In the genomic region with DNA sequence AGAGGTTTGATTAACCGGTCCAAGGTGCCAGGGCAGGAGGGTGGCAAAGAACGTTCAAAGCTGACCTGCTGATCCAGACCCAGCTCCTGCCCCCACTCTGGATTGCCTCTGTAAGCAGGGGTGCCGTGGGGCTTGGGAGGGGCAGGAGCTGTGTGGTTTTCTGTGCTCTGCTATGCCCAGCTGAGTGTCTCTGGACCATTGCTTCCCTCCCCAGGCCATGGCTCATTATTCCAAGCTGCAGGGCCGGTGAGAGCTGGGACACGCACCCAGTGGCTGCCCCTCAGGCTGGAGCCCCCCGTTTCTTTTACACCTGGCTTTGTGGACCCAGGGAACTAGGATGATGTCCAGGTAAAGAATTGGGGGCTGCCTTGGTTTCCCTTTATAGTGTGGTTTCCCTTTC, we compare ENCODE assay signal across 20 cellular contexts.
DNase-seq lines count a peak whose midpoint lies in the region; ATAC-seq, FAIRE-seq and TF ChIP-seq lines count a peak whose summit lies in the region.
"Had no signal": no experiment of that assay in that cellular context is flagged by ENCODE, and none has a peak within 500 bp of the region (broad histone marks: within the 10 kb centered on the region; RNA-seq: fewer than 3 reads in every experiment).

No MANE protein-coding gene starts in this region.

- H3K79me1 ChIP-seq in H1 (ENCODE audit: low read depth, low read length) (no peaks in the 10 kb centered on the region), neuronal stem cell (ENCODE audit: low read depth, low read length) (no peaks in the 10 kb centered on the region)

- H3K4ac ChIP-seq in H1 (replicated peaks; ENCODE audit: insufficient read length, low read depth, low read length) (no peak overlapping the region), neuronal stem cell (ENCODE audit: low read length) (no peak overlapping the region)

- no peaks in the 10 kb centered on the region for H3K4me1 Mint-ChIP-seq in activated CD8-positive, alpha-beta memory T cell treated with anti-CD3 and anti-CD28 coated beads, Interleukin-2, amount 10 ng/mL, durations not matched to agents 7 days and 5 days
- no peaks in the 10 kb centered on the region for H3K4me1 Mint-ChIP-seq in natural killer cell
- H3K4me1 Mint-ChIP-seq: CD4-positive, CD25-positive, alpha-beta regulatory T cell; CD8-positive, alpha-beta memory T cell had no signal

- ATAC-seq in activated CD8-positive, alpha-beta memory T cell treated with anti-CD3 and anti-CD28 coated beads, Interleukin-2, amount 10 ng/mL, durations not matched to agents 7 days and 5 days: no peak
- ATAC-seq in GM18505 (IDR thresholded peaks at IDR 0.05; ENCODE audit: unreplicated experiment): no peak
- no peak for ATAC-seq in natural killer cell
- ATAC-seq: A549, GM12878 had no signal

- H4K91ac ChIP-seq in H1 (replicated peaks; ENCODE audit: insufficient read length, low read length) (no peak overlapping the region), neuronal stem cell (ENCODE audit: low read depth, low read length, poor library complexity) (no peak overlapping the region)

- no peaks in the 10 kb centered on the region for H3K27me3 Mint-ChIP-seq in activated CD8-positive, alpha-beta memory T cell treated with anti-CD3 and anti-CD28 coated beads, Interleukin-2, amount 10 ng/mL, durations not matched to agents 7 days and 5 days
- no peaks in the 10 kb centered on the region for H3K27me3 Mint-ChIP-seq in natural killer cell (ENCODE audit: low read depth in 2 of 2)

- CTCF ChIA-PET in activated CD8-positive, alpha-beta memory T cell treated with anti-CD3 and anti-CD28 coated beads, Interleukin-2, amount 10 ng/mL, durations not matched to agents 7 days and 5 days (lab: Charles Lee): no interaction called here
- CTCF ChIA-PET in H1 (lab: Charles Lee; ENCODE audit: partially characterized antibody): interaction anchor here (0.8 to 1.5 kb wide), 2 partner anchors 29 to 278 kb away, joined by 3 read pairs; no protein-coding TSS in a partner anchor

- no peak overlapping the region for H3K56ac ChIP-seq in H1 (replicated peaks; ENCODE audit: insufficient read length, low read depth, low read length)

- DNase-seq in activated CD8-positive, alpha-beta memory T cell treated with anti-CD3 and anti-CD28 coated beads, Interleukin-2, amount 10 ng/mL, durations not matched to agents 7 days and 5 days: peak; percentile 22
- DNase-seq in activated CD8-positive, alpha-beta memory T cell treated with anti-CD3 and anti-CD28 coated beads for 24 hours: no peak
- DNase-seq in H1 (ENCODE audit: low read depth in 1 of 2, low spot score in 2 of 2) (no peak), neuronal stem cell (ENCODE audit: low spot score) (no peak), stomach (peak; percentile 10), natural killer cell (no peak), tibial nerve (ENCODE audit: low spot score in 2 of 2) (no peak)
- DNase-seq: CD4-positive, CD25-positive, alpha-beta regulatory T cell; CD8-positive, alpha-beta memory T cell; COR-L47; DMS 273 treated with DMSO at 0.1 percent for 48 hours; DMS53; DND-41 had no signal

- no peaks in the 10 kb centered on the region for H3K36me3 Mint-ChIP-seq in activated CD8-positive, alpha-beta memory T cell treated with anti-CD3 and anti-CD28 coated beads, Interleukin-2, amount 10 ng/mL, durations not matched to agents 7 days and 5 days
- H3K36me3 Mint-ChIP-seq in natural killer cell: no peaks in the 10 kb centered on the region
- H3K36me3 Mint-ChIP-seq: CD4-positive, CD25-positive, alpha-beta regulatory T cell; CD8-positive, alpha-beta memory T cell had no signal

- H3K9me3 ChIP-seq in H1 (ENCODE audit: insufficient read depth in 2 of 2, low read depth in 1 of 2, low read length in 1 of 2): no peaks in the 10 kb centered on the region; a peak in 2 of 4 replicates
- peaks cover 0 to 4% of the 10 kb centered on the region in 2 donors for H3K9me3 ChIP-seq in neuronal stem cell (replicated peaks in 1 of 2; ENCODE audit: control insufficient read depth in 2 of 2, insufficient read depth in 1 of 2, low read depth in 1 of 2, low read length in 2 of 2)
- no peaks in the 10 kb centered on the region for H3K9me3 ChIP-seq in stomach
- H3K9me3 ChIP-seq in tibial nerve: no peaks in the 10 kb centered on the region
- H3K9me3 ChIP-seq: A549, BLaER1 had no signal

- intact Hi-C loops in stomach (cut with DNase I; ENCODE audit: low total_unique reads): no loop called here
- intact Hi-C loops in natural killer cell (cut with micrococcal nuclease): no loop called here

- H2BK120ac ChIP-seq in H1 (replicated peaks; ENCODE audit: low read depth, low read length): no peak overlapping the region
- H2BK120ac ChIP-seq in neuronal stem cell (ENCODE audit: low read depth, low read length): no peak overlapping the region

- H3K14ac ChIP-seq in H1 (ENCODE audit: insufficient read length) (no peak overlapping the region), neuronal stem cell (ENCODE audit: low read length) (no peak overlapping the region)

- no peaks in the 10 kb centered on the region for H3K27me3 ChIP-seq in H1 (replicated peaks in 1 of 4; ENCODE audit: control insufficient read depth in 3 of 4, extremely low read depth in 1 of 4, insufficient read depth in 3 of 4, low read length in 3 of 4)
- H3K27me3 ChIP-seq in neuronal stem cell (ENCODE audit: control insufficient read depth in 3 of 3, insufficient read depth in 3 of 3, low read depth in 1 of 3, low read length in 3 of 3): no peaks in the 10 kb centered on the region
- no peaks in the 10 kb centered on the region for H3K27me3 ChIP-seq in stomach
- H3K27me3 ChIP-seq in tibial nerve: no peaks in the 10 kb centered on the region
- H3K27me3 ChIP-seq: BLaER1 had no signal

- H3K36me3 ChIP-seq in H1 (ENCODE audit: control insufficient read depth in 2 of 4, insufficient read depth in 4 of 4, low read length in 3 of 4) (no peaks in the 10 kb centered on the region), neuronal stem cell (replicated peaks in 1 of 2; ENCODE audit: control insufficient read depth in 2 of 2, insufficient read depth in 2 of 2, low read length in 2 of 2) (no peaks in the 10 kb centered on the region), stomach (no peaks in the 10 kb centered on the region), tibial nerve (no peaks in the 10 kb centered on the region)
- H3K36me3 ChIP-seq: BLaER1 had no signal

- H2BK15ac ChIP-seq in H1 (ENCODE audit: low read length) (no peak overlapping the region; the same call in 1 of the 2 replicates), neuronal stem cell (ENCODE audit: low read length) (no peak overlapping the region)

- H3K4me2 ChIP-seq in H1 (ENCODE audit: insufficient read depth in 1 of 2, low read depth in 2 of 2, low read length in 2 of 2): no peak overlapping the region
- no peak overlapping the region for H3K4me2 ChIP-seq in neuronal stem cell (ENCODE audit: insufficient read depth, low read length, poor library complexity, severe bottlenecking)
- H3K4me2 ChIP-seq: A549 had no signal

- H3K9me3 Mint-ChIP-seq in activated CD8-positive, alpha-beta memory T cell treated with anti-CD3 and anti-CD28 coated beads, Interleukin-2, amount 10 ng/mL, durations not matched to agents 7 days and 5 days (ENCODE audit: low read depth): no peaks in the 10 kb centered on the region
- H3K9me3 Mint-ChIP-seq in natural killer cell: no peaks in the 10 kb centered on the region

- H3K23ac ChIP-seq in H1 (ENCODE audit: insufficient read length) (no peak overlapping the region), neuronal stem cell (ENCODE audit: low read depth, low read length, poor library complexity) (no peak overlapping the region)

- H3K4me1 ChIP-seq in H1 (replicated peaks in 1 of 4; ENCODE audit: control insufficient read depth in 3 of 4, insufficient read depth in 4 of 4, low read length in 3 of 4): peaks cover 0 to 2% (median 0%) of the 10 kb centered on the region in 4 experiments; a peak in 1 of 7 replicates
- peaks cover 0 to 10% of the 10 kb centered on the region in 2 donors for H3K4me1 ChIP-seq in neuronal stem cell (ENCODE audit: control insufficient read depth in 2 of 2, insufficient read depth in 1 of 2, low read depth in 1 of 2, low read length in 2 of 2)
- no peaks in the 10 kb centered on the region for H3K4me1 ChIP-seq in stomach
- no peaks in the 10 kb centered on the region for H3K4me1 ChIP-seq in tibial nerve
- H3K4me1 ChIP-seq: A549 had no signal

- H3K27ac Mint-ChIP-seq in activated CD8-positive, alpha-beta memory T cell treated with anti-CD3 and anti-CD28 coated beads, Interleukin-2, amount 10 ng/mL, durations not matched to agents 7 days and 5 days: no peak overlapping the region
- H3K27ac Mint-ChIP-seq in natural killer cell: no peak overlapping the region
- H3K27ac Mint-ChIP-seq: CD4-positive, CD25-positive, alpha-beta regulatory T cell; CD8-positive, alpha-beta memory T cell had no signal

- no peak overlapping the region for H2AFZ ChIP-seq in H1 (ENCODE audit: low read length)
- no peak overlapping the region for H2AFZ ChIP-seq in neuronal stem cell (ENCODE audit: low read length)
- H2AFZ ChIP-seq: GM23248 had no signal

- H4K8ac ChIP-seq in H1 (ENCODE audit: extremely low read depth, insufficient read depth, low read length): no peak overlapping the region
- H4K8ac ChIP-seq in neuronal stem cell (ENCODE audit: low read depth, low read length): no peak overlapping the region

- H2AK5ac ChIP-seq in H1 (ENCODE audit: low read depth, low read length) (no peak overlapping the region), neuronal stem cell (ENCODE audit: low read depth, low read length) (peak overlapping the region; percentile 40)

- no peak for FAIRE-seq in H1 (lab: Jason Lieb, UNC)
- FAIRE-seq: A549, GM12878, H54 had no signal

- 96% methylated on average over 6 of the region's 6 CpGs; no CpG with 5 or more reads in 1 of the 2 experiments for WGBS in H1 (ENCODE audit: extremely low coverage in 1 of 2, insufficient coverage in 1 of 2, insufficient read length in 1 of 2, insufficient replicate concordance in 2 of 2, low coverage in 1 of 2, low lambda C conversion rate in 2 of 2, missing lambda C conversion rate in 1 of 2), 2 experiments
- no CpG with 5 or more reads among the region's 6 CpGs for whole genome bisulfite sequencing in neuronal stem cell (ENCODE audit: extremely low coverage in 2 of 2, insufficient read length in 2 of 2, insufficient replicate concordance in 1 of 2), 2 donors
- 76 to 93% (median 84%) methylated on average over 6 of the region's 6 CpGs for WGBS in stomach, 5 donors
- 85 to 95% methylated on average over 6 of the region's 6 CpGs for WGBS in tibial nerve, 2 donors

- no peak for TF ChIP-seq RAD21 in H1 (IDR thresholded peaks at IDR 0.05 in 1 of 2, conservative IDR thresholded peaks at IDR 0.05 in 1 of 2; ENCODE audit: low read depth in 2 of 2, low read length in 2 of 2)

- no peak overlapping the region for H3K18ac ChIP-seq in H1 (ENCODE audit: extremely low read depth, low read length)
- H3K18ac ChIP-seq in neuronal stem cell (ENCODE audit: low read length): peak overlapping the region; percentile 29

- no peaks in the 10 kb centered on the region for H4K20me1 ChIP-seq in H1 (replicated peaks in 1 of 2; ENCODE audit: control insufficient read depth in 1 of 2, insufficient read depth in 2 of 2, low read length in 2 of 2)
- H4K20me1 ChIP-seq: BLaER1 had no signal

- TF ChIP-seq POLR2A in H1 (IDR thresholded peaks at IDR 0.05; ENCODE audit: control extremely low read depth in 1 of 2, low read depth in 2 of 2, low read length in 2 of 2): no peak
- TF ChIP-seq POLR2A in stomach (IDR thresholded peaks at IDR 0.05): no peak
- TF ChIP-seq POLR2A in GM18505 (IDR thresholded peaks at IDR 0.05; ENCODE audit: borderline replicate concordance, extremely low read depth, insufficient read depth, insufficient read length): no peak
- no peak for TF ChIP-seq POLR2A in tibial nerve (IDR thresholded peaks at IDR 0.05)

- H3K4me3 Mint-ChIP-seq in activated CD8-positive, alpha-beta memory T cell treated with anti-CD3 and anti-CD28 coated beads, Interleukin-2, amount 10 ng/mL, durations not matched to agents 7 days and 5 days: no peak overlapping the region
- H3K4me3 Mint-ChIP-seq in natural killer cell: no peak overlapping the region
- H3K4me3 Mint-ChIP-seq: CD4-positive, CD25-positive, alpha-beta regulatory T cell; CD8-positive, alpha-beta memory T cell had no signal

- H3K27ac ChIP-seq in H1 (ENCODE audit: low read depth, low read length) (no peak overlapping the region), neuronal stem cell (replicated peaks; ENCODE audit: low read length) (no peak overlapping the region), stomach (no peak overlapping the region), tibial nerve (no peak overlapping the region)
- H3K27ac ChIP-seq: 22Rv1, A549 had no signal

- no peak overlapping the region for H4K5ac ChIP-seq in H1 (ENCODE audit: insufficient read length, low read depth, low read length)

- H2BK12ac ChIP-seq in H1 (ENCODE audit: low read depth, low read length) (0 out of 2 replicates have a peak overlapping the region, but pooled peaks have one; percentile 14), neuronal stem cell (ENCODE audit: low read length) (no peak overlapping the region)

- TF ChIP-seq EP300 in H1 (IDR thresholded peaks at IDR 0.05; ENCODE audit: borderline replicate concordance in 1 of 2, low read depth in 2 of 2, low read length in 2 of 2) (no peak), stomach (IDR thresholded peaks at IDR 0.05) (no peak), tibial nerve (IDR thresholded peaks at IDR 0.05) (no peak)

- POLR2A ChIA-PET in H1 (lab: Charles Lee; ENCODE audit: partially characterized antibody): no interaction called here

- TF ChIP-seq CTCF in H1 (IDR thresholded peaks at IDR 0.05; ENCODE audit: control extremely low read depth in 1 of 3, insufficient read depth in 1 of 3, low read depth in 1 of 3, low read length in 3 of 3) (no peak), stomach (IDR thresholded peaks at IDR 0.05) (no peak), natural killer cell (IDR thresholded peaks at IDR 0.05) (no peak), tibial nerve (IDR thresholded peaks at IDR 0.05) (no peak)

- H3K23me2 ChIP-seq in H1 (ENCODE audit: low read depth, low read length): no peaks in the 10 kb centered on the region

- H3K4me3 ChIP-seq in H1 (ENCODE audit: extremely low read depth in 1 of 4, insufficient read depth in 2 of 4, low read depth in 3 of 4, low read length in 4 of 4) (no peak overlapping the region), neuronal stem cell (ENCODE audit: low read length in 2 of 2) (no peak overlapping the region), stomach (no peak overlapping the region), tibial nerve (no peak overlapping the region)
- H3K4me3 ChIP-seq: A549, BLaER1, GM12878, GM23248 had no signal

- no peak overlapping the region for H3K9ac ChIP-seq in H1 (replicated peaks in 1 of 4; ENCODE audit: extremely low read depth in 1 of 4, low read depth in 3 of 4, low read length in 3 of 4)
- no peak overlapping the region for H3K9ac ChIP-seq in neuronal stem cell (ENCODE audit: low read depth, low read length, poor library complexity)
- H3K9ac ChIP-seq: BLaER1, GM23248 had no signal

- no peak overlapping the region; the same call in 1 of the 2 replicates for H2BK5ac ChIP-seq in H1 (ENCODE audit: low read depth, low read length)
- H2BK5ac ChIP-seq in neuronal stem cell (ENCODE audit: low read length): no peak overlapping the region

- no peak overlapping the region; the same call in 1 of the 2 replicates for H2BK20ac ChIP-seq in H1 (ENCODE audit: low read length)

- no peaks in the 10 kb centered on the region for H3K79me2 ChIP-seq in H1 (ENCODE audit: control insufficient read depth in 1 of 2, insufficient read depth in 2 of 2, low read length in 2 of 2)

Comparison
In these comparisons a context has a peak if more than half of its experiments do, and no peak if none do; other contexts are left out.
1. DNase-seq: peak in activated CD8-positive, alpha-beta memory T cell treated with anti-CD3 and anti-CD28 coated beads, Interleukin-2, amount 10 ng/mL, durations not matched to agents 7 days and 5 days (single experiment) and stomach (single experiment); none in activated CD8-positive, alpha-beta memory T cell treated with anti-CD3 and anti-CD28 coated beads for 24 hours (single experiment), H1 (0 of 2), neuronal stem cell (single experiment), natural killer cell (single experiment) and tibial nerve (0 of 2).